In the genomic region with DNA sequence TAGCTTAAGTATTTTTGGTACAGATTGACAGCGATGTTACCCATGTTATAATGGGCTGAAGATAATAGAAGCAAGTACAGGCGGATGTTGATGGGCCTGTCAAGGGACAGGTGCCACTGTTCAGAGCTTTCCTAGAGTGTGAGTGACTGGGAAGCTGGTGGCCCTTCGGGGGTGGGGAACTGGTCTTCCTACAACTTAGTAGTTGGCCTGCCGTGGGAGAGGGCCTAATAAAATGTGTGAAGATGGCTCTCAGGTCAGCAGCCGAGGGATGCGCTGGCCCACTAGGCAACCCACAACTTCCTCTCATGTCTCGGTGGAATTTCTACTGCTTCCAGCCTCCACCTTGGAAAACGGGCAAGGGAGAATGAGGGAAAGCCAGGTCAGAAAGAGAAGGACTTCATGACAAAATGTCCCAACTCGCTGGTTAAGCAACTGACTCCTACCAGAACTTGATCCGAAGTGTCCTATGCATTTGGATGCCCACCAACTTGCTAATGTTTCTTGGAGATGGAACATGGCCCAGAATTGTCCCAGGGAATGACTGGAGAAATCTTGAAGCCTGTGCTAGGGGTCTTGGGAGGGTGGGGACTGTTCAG, we compare ENCODE assay signal across 8 cellular contexts. TPM values are rescaled to one million over a fixed set of nuclear protein-coding genes. Genes with fewer than 3 reads are reported as not detected.
DNase-seq lines count a peak whose midpoint lies in the region; ATAC-seq, FAIRE-seq and TF ChIP-seq lines count a peak whose summit lies in the region.

No MANE protein-coding gene starts in this region.

- peaks cover 4 to 21% (median 13%) of the 10 kb centered on the region in 3 donors for H3K4me1 Mint-ChIP-seq in naive B cell

- FAIRE-seq in frontal cortex (lab: Jason Lieb, UNC), result no peak

- POLR2A ChIA-PET in AG04450 (lab: Yijun Ruan, JAX), result interaction anchor here (0.5 to 1.7 kb wide), 5 partner anchors 18 to 275 kb away, joined by 3 to 7 read pairs (median 3); no protein-coding TSS in a partner anchor

- H3K4me3 Mint-ChIP-seq in naive B cell, result peak overlapping the region; percentile 63 to 91 (median 85)

- peaks cover 0 to 6% of the 10 kb centered on the region in 2 donors for H3K36me3 Mint-ChIP-seq in naive B cell

- dilution Hi-C loops in mammary epithelial cell (cut with HindIII; ENCODE audit: low sequenced_read_pairs), result no loop called here

- WGBS in mammary epithelial cell (ENCODE audit: low coverage, missing lambda C conversion rate), result 98% methylated on average over 10 of the region's 10 CpGs

- peak overlapping the region; percentile 96 for H2AFZ ChIP-seq in mammary epithelial cell (ENCODE audit: low read depth, low read length)

- no peak overlapping the region for H3K9ac ChIP-seq in mammary epithelial cell (ENCODE audit: insufficient read depth, low read length)

- H3K9me3 Mint-ChIP-seq in naive B cell, result no peaks in the 10 kb centered on the region

- peaks cover 9% of the 10 kb centered on the region for H3K4me1 ChIP-seq in mammary epithelial cell (ENCODE audit: insufficient read depth, low read length)

- in situ Hi-C loops in mammary epithelial cell (cut with MboI; ENCODE audit: low sequenced_read_pairs in 2 of 2), result no loop called here

- H3K36me3 ChIP-seq in mammary epithelial cell (ENCODE audit: insufficient read depth, low read length), result no peaks in the 10 kb centered on the region

- no peaks in the 10 kb centered on the region for H3K9me3 ChIP-seq in AG04450 (ENCODE audit: control insufficient read depth, insufficient read depth, low read length)
- H3K9me3 ChIP-seq in mammary epithelial cell (replicated peaks; ENCODE audit: insufficient read depth, low read length), result no peaks in the 10 kb centered on the region

- peaks cover 18% of the 10 kb centered on the region for H3K79me2 ChIP-seq in mammary epithelial cell (ENCODE audit: insufficient read depth, low read length)

- CTCF ChIA-PET in AG04450 (lab: Charles Lee), result interaction anchor here (1.4 to 2.2 kb wide), 2 partner anchors 30 to 38 kb away, joined by 3 to 13 read pairs; no protein-coding TSS in a partner anchor
- CTCF ChIA-PET in mammary epithelial cell (lab: Charles Lee; ENCODE audit: low non-redundant PET), result no interaction called here

- H3K4me3 ChIP-seq in AG04450 (ENCODE audit: low read depth, low read length) (peak overlapping the region; percentile 68), HL-60 (replicated peaks; ENCODE audit: insufficient read depth, low read length) (peak overlapping the region; percentile 70), mammary epithelial cell (replicated peaks in 1 of 3; ENCODE audit: insufficient read depth in 1 of 3, low read depth in 2 of 3, low read length in 3 of 3) (peak overlapping the region in 2 of 3 experiments; percentile 78 to 82)

- ATAC-seq in naive B cell (ENCODE audit: low read depth in 2 of 2) (no peak), HG03159 (IDR thresholded peaks at IDR 0.05; ENCODE audit: unreplicated experiment) (no peak), GM21723 (IDR thresholded peaks at IDR 0.05; ENCODE audit: unreplicated experiment) (no peak)

- no peaks in the 10 kb centered on the region for H4K20me1 ChIP-seq in mammary epithelial cell (ENCODE audit: insufficient read depth, low read length)

- H3K27me3 ChIP-seq in AG04450 (ENCODE audit: control insufficient read depth, insufficient read depth, low read length), result no peaks in the 10 kb centered on the region
- no peaks in the 10 kb centered on the region for H3K27me3 ChIP-seq in HL-60 (ENCODE audit: insufficient read depth, poor library complexity, severe bottlenecking)
- no peaks in the 10 kb centered on the region for H3K27me3 ChIP-seq in mammary epithelial cell (ENCODE audit: insufficient read depth, low read length)

- DNase-seq in AG04450 (ENCODE audit: low read depth, low spot score) (no peak), HL-60 (ENCODE audit: low read depth in 1 of 2, low spot score in 1 of 2) (no peak), mammary epithelial cell (no peak), naive B cell (no peak), HT-29 (ENCODE audit: low spot score) (no peak), frontal cortex (ENCODE audit: low spot score in 2 of 2) (no peak)

- H3K4me2 ChIP-seq in mammary epithelial cell (ENCODE audit: insufficient read depth, low read depth, low read length), result peak overlapping the region; percentile 93

- no TSS peak for BruUV-seq in mammary epithelial cell (replicated peaks; lab: Mats Ljungman, UMichigan)

- peak overlapping the region in 4 of 6 donors; percentile 22 to 86 (median 74) for H3K27ac Mint-ChIP-seq in naive B cell

- H3K27ac ChIP-seq in AG04450 (ENCODE audit: low read depth, low read length), result no peak overlapping the region
- peak overlapping the region; percentile 89 for H3K27ac ChIP-seq in HL-60 (replicated peaks)
- no peak overlapping the region for H3K27ac ChIP-seq in mammary epithelial cell (ENCODE audit: insufficient read depth, low read depth, low read length)

- intact Hi-C loops in mammary epithelial cell (cut with micrococcal nuclease), result loop anchor here (5.0 kb wide), 1 partner anchor 95 kb away; the partner anchor contains the start of gene HLTF

- TF ChIP-seq CTCF in AG04450 (IDR thresholded peaks at IDR 0.05; ENCODE audit: low read depth, low read length) (no peak), HL-60 (IDR thresholded peaks at IDR 0.05; ENCODE audit: insufficient read depth, low read length) (no peak), mammary epithelial cell (conservative IDR thresholded peaks at IDR 0.05 in 1 of 2, IDR thresholded peaks at IDR 0.05 in 1 of 2; ENCODE audit: extremely low read depth in 1 of 2, insufficient read depth in 1 of 2, low read depth in 1 of 2, low read length in 2 of 2) (no peak)

- no peaks in the 10 kb centered on the region for H3K27me3 Mint-ChIP-seq in naive B cell

RNA-seq across cellular contexts. Expression of gene GYG1, which starts 1.4 kb away (rescaled TPM):
- polyA plus RNA-seq in AG04450 (2011; rRNA removed) (70.0 and 75.2 TPM in 2 replicates), mammary epithelial cell (27.8 TPM), naive B cell (ENCODE audit: low read depth in 6 of 6) (10 to 100 TPM in 5 of 6 donors, 1 to 10 TPM in 1; 8.3 to 23.0 (median 20.2) TPM)
- 54.6 and 65.1 TPM in 2 replicates for polyA minus RNA-seq in AG04450 (2011; rRNA and poly(A)+ RNA removed)
- total RNA-seq in mammary epithelial cell (10 to 100 TPM; 23.5 to 30.5 TPM), frontal cortex (6.9 TPM)
- polyA minus RNA-seq in mammary epithelial cell, result 26.2 TPM
- 10.9 and 12.7 TPM in 2 replicates for total RNA-seq in HT-29 (2014; rRNA removed; shearing (Covaris generic))
